15 cellular contexts compared by ENCODE assay signal in genomic region chr1:91891969-91892368, GRCh38. TPM values are rescaled to one million over a fixed set of nuclear protein-coding genes. Genes with fewer than 3 reads are reported as not detected.
DNase-seq lines count a peak whose midpoint lies in the region; ATAC-seq, FAIRE-seq and TF ChIP-seq lines count a peak whose summit lies in the region.
"Had no signal": no experiment of that assay in that cellular context is flagged by ENCODE, and none has a peak within 500 bp of the region (broad histone marks: within the 10 kb centered on the region; RNA-seq: fewer than 3 reads in every experiment).

No MANE protein-coding gene starts in this region.

- POLR2A ChIA-PET in WTC11 (lab: Charles Lee), result no interaction called here

- TF ChIP-seq POLR2A in GM12891 (IDR thresholded peaks at IDR 0.05; ENCODE audit: low read depth, low read length) (no peak), GM18505 (IDR thresholded peaks at IDR 0.05; ENCODE audit: borderline replicate concordance, extremely low read depth, insufficient read depth, insufficient read length) (no peak)

- no peaks in the 10 kb centered on the region for H3K27me3 ChIP-seq in right cardiac atrium (ENCODE audit: control insufficient read depth, insufficient read depth)

- WGBS in right cardiac atrium, result 43% methylated on average over 1 of the region's 1 CpG

- no peaks in the 10 kb centered on the region for H3K27me3 Mint-ChIP-seq in activated T-cell treated with anti-CD3 and anti-CD28 coated beads, Interleukin-2, amount 50 U/mL, for 24 hours
- H3K27me3 Mint-ChIP-seq in WTC11 (ENCODE audit: low read depth), result peaks cover 15% of the 10 kb centered on the region
- peaks cover 12% of the 10 kb centered on the region for H3K27me3 Mint-ChIP-seq in stimulated activated naive CD8-positive, alpha-beta T cell treated with anti-CD3 and anti-CD28 coated beads, Interleukin-15, amount 100 ng/mL, for 72 hours

- H3K9me3 Mint-ChIP-seq in activated T-cell treated with anti-CD3 and anti-CD28 coated beads, Interleukin-2, amount 50 U/mL, for 24 hours, result no peaks in the 10 kb centered on the region
- H3K9me3 Mint-ChIP-seq in WTC11, result peaks cover 6% of the 10 kb centered on the region
- no peaks in the 10 kb centered on the region for H3K9me3 Mint-ChIP-seq in stimulated activated naive CD8-positive, alpha-beta T cell treated with anti-CD3 and anti-CD28 coated beads, Interleukin-15, amount 100 ng/mL, for 72 hours
- H3K9me3 Mint-ChIP-seq: activated CD4-positive, alpha-beta memory T cell treated with anti-CD3 and anti-CD28 coated beads for 36 hours had no signal

- H3K36me3 Mint-ChIP-seq in activated T-cell treated with anti-CD3 and anti-CD28 coated beads, Interleukin-2, amount 50 U/mL, for 24 hours (ENCODE audit: low read depth), result no peaks in the 10 kb centered on the region
- H3K36me3 Mint-ChIP-seq in WTC11, result no peaks in the 10 kb centered on the region
- H3K36me3 Mint-ChIP-seq: activated CD4-positive, alpha-beta memory T cell treated with anti-CD3 and anti-CD28 coated beads for 36 hours had no signal

- peaks cover 5% of the 10 kb centered on the region for H3K4me1 ChIP-seq in right cardiac atrium (ENCODE audit: control insufficient read depth, insufficient read depth, low read length)

- FAIRE-seq in GM12891 (lab: Jason Lieb, UNC), result no peak
- FAIRE-seq: A204.1 had no signal

- H3K4me3 ChIP-seq in right cardiac atrium (ENCODE audit: low read length), result no peak overlapping the region

- peaks cover 37% of the 10 kb centered on the region for H3K4me1 Mint-ChIP-seq in activated T-cell treated with anti-CD3 and anti-CD28 coated beads, Interleukin-2, amount 50 U/mL, for 24 hours (ENCODE audit: low read depth)
- H3K4me1 Mint-ChIP-seq in WTC11, result peaks cover 13% of the 10 kb centered on the region
- peaks cover 33% of the 10 kb centered on the region for H3K4me1 Mint-ChIP-seq in stimulated activated naive CD8-positive, alpha-beta T cell treated with anti-CD3 and anti-CD28 coated beads, Interleukin-15, amount 100 ng/mL, for 72 hours

- peak; percentile 92 for ATAC-seq in WTC11
- ATAC-seq in right cardiac atrium, result peak; percentile 22 to 47
- peak; percentile 27 for ATAC-seq in stimulated activated naive CD8-positive, alpha-beta T cell treated with anti-CD3 and anti-CD28 coated beads, Interleukin-15, amount 100 ng/mL, for 72 hours
- no peak for ATAC-seq in GM18505 (IDR thresholded peaks at IDR 0.05; ENCODE audit: unreplicated experiment)

- no peaks in the 10 kb centered on the region for H3K9me3 ChIP-seq in right cardiac atrium (ENCODE audit: control insufficient read depth, low read length)

- intact Hi-C loops in right cardiac atrium (cut with DNase I), result no loop called here

- no peak overlapping the region for H3K4me3 Mint-ChIP-seq in activated T-cell treated with anti-CD3 and anti-CD28 coated beads, Interleukin-2, amount 50 U/mL, for 24 hours
- H3K4me3 Mint-ChIP-seq in WTC11, result no peak overlapping the region
- H3K4me3 Mint-ChIP-seq in stimulated activated naive CD8-positive, alpha-beta T cell treated with anti-CD3 and anti-CD28 coated beads, Interleukin-15, amount 100 ng/mL, for 72 hours, result no peak overlapping the region
- H3K4me3 Mint-ChIP-seq: activated CD4-positive, alpha-beta memory T cell treated with anti-CD3 and anti-CD28 coated beads for 36 hours had no signal

- H3K27ac ChIP-seq in right cardiac atrium (ENCODE audit: low read length), result peak overlapping the region; percentile 52

- no peak for DNase-seq in activated T-cell treated with anti-CD3 and anti-CD28 coated beads, Interleukin-2, amount 50 U/mL, for 24 hours
- DNase-seq in activated T-cell treated with anti-CD3 and anti-CD28 coated beads, Interleukin-2, amount 50 U/mL, for 48 hours, result no peak
- DNase-seq in WTC11 (ENCODE audit: low spot score) (peak; percentile 16), right cardiac atrium (no peak), NCI-H524 treated with DMSO at 0.1 percent for 48 hours (lab: John Stamatoyannopoulos, UW) (no peak), GM12891 (ENCODE audit: insufficient read length, low spot score) (no peak)
- no peak for DNase-seq in stimulated activated naive CD8-positive, alpha-beta T cell treated with anti-CD3 and anti-CD28 coated beads, Interleukin-15, amount 100 ng/mL, for 72 hours
- DNase-seq: activated CD4-positive, alpha-beta memory T cell treated with anti-CD3 and anti-CD28 coated beads for 36 hours; amniotic stem cell; GDM1; NCI-H510A treated with DMSO at 0.1 percent for 48 hours had no signal

- CTCF ChIA-PET in WTC11 (lab: Charles Lee), result no interaction called here

- no peak for TF ChIP-seq CTCF in WTC11 (IDR thresholded peaks at IDR 0.05)

- peak overlapping the region; percentile 63 for H3K27ac Mint-ChIP-seq in activated T-cell treated with anti-CD3 and anti-CD28 coated beads, Interleukin-2, amount 50 U/mL, for 24 hours
- H3K27ac Mint-ChIP-seq in WTC11, result no peak overlapping the region
- H3K27ac Mint-ChIP-seq in stimulated activated naive CD8-positive, alpha-beta T cell treated with anti-CD3 and anti-CD28 coated beads, Interleukin-15, amount 100 ng/mL, for 72 hours, result no peak overlapping the region
- H3K27ac Mint-ChIP-seq: activated CD4-positive, alpha-beta memory T cell treated with anti-CD3 and anti-CD28 coated beads for 36 hours had no signal

TF ChIP-seq in WTC11, 78 proteins besides CTCF, POLR2A, EP300 and RAD21:
- TF ChIP-seq PREB (CRISPR knock-in tag; IDR thresholded peaks at IDR 0.05; ENCODE audit: borderline replicate concordance) (no peak), RORB (CRISPR knock-in tag; IDR thresholded peaks at IDR 0.05) (no peak), USF1 (CRISPR knock-in tag; IDR thresholded peaks at IDR 0.05) (no peak), NR2C2 (CRISPR knock-in tag; IDR thresholded peaks at IDR 0.05) (no peak), GTF2I (CRISPR knock-in tag; conservative IDR thresholded peaks at IDR 0.05) (no peak), FOXP1 (CRISPR knock-in tag; IDR thresholded peaks at IDR 0.05; ENCODE audit: borderline replicate concordance) (no peak)
TF ChIP-seq in WTC11: peak in this region for 0.

TF ChIP-seq in GM12891, 5 proteins besides CTCF, POLR2A, EP300 and RAD21:
- TF ChIP-seq TAF1 (IDR thresholded peaks at IDR 0.05; ENCODE audit: low read depth, low read length) (no peak), POLR2AphosphoS5 (IDR thresholded peaks at IDR 0.05; ENCODE audit: low read depth, low read length) (no peak), POU2F2 (IDR thresholded peaks at IDR 0.05; ENCODE audit: low read depth, low read length) (no peak), SPI1 (IDR thresholded peaks at IDR 0.05; ENCODE audit: low read depth, low read length) (no peak), PAX5 (IDR thresholded peaks at IDR 0.05; ENCODE audit: insufficient read depth, low read length, severe bottlenecking) (no peak)

RNA-seq across cellular contexts. Expression of gene TGFBR3, which starts 6.0 kb away (rescaled TPM):
- total RNA-seq in WTC11 (2021) (3.7 to 4.2 TPM (median 3.7 TPM) in 3 replicates), right cardiac atrium (10 to 100 TPM; 36.4 to 52.4 (median 39.2) TPM)
- 14.5 TPM for polyA plus RNA-seq in right cardiac atrium
- 2.5 TPM for polyA plus RNA-seq in GM12891 (2012; ENCODE audit: low read depth, missing spikeins)

RNA-seq across cellular contexts. Expression of gene BRDT, which starts 57.2 kb away (rescaled TPM):
- total RNA-seq in WTC11 (2021) (0.13 to 0.21 TPM (median 0.18 TPM) in 3 replicates), right cardiac atrium (not detected)
- polyA plus RNA-seq in right cardiac atrium, result not detected
- polyA plus RNA-seq in GM12891 (2012; ENCODE audit: low read depth, missing spikeins), result not detected
- total RNA-seq: activated CD4-positive, alpha-beta memory T cell treated with anti-CD3 and anti-CD28 coated beads for 36 hours; LHCN-M2; urinary bladder had no signal
- polyA plus RNA-seq: urinary bladder had no signal
